In genomic region chr6:111062860-111063259, GRCh38 we compare ENCODE assay signal across 3 cellular contexts. TPM values are rescaled to one million over a fixed set of nuclear protein-coding genes. Genes with fewer than 3 reads are reported as not detected.
"Had no signal": no experiment of that assay in that cellular context is flagged by ENCODE, and none has a peak within 500 bp of the region (broad histone marks: within the 10 kb centered on the region; RNA-seq: fewer than 3 reads in every experiment).

No MANE protein-coding gene starts in this region.

RNA-seq across cellular contexts. Expression of gene SLC16A10, which starts 24.4 kb away (rescaled TPM):
- total RNA-seq: OCI-LY7, RPMI7951, SJSA1 had no signal
